Comparison of ENCODE assay signal across 27 cellular contexts in genomic region chr12:41907550-41907949, GRCh38.
"Had no signal": no experiment of that assay in that cellular context is flagged by ENCODE, and none has a peak within 500 bp of the region (broad histone marks: within the 10 kb centered on the region; RNA-seq: fewer than 3 reads in every experiment).

No MANE protein-coding gene starts in this region.

- H3K9me3 Mint-ChIP-seq: activated CD4-positive, alpha-beta memory T cell treated with anti-CD3 and anti-CD28 coated beads, Interleukin-2, amount 10 ng/mL, durations not matched to agents 7 days and 5 days; activated CD4-positive, alpha-beta T cell treated with anti-CD3 and anti-CD28 coated beads, Interleukin-2, amount 10 ng/mL, durations not matched to agents 7 days and 5 days; activated naive CD4-positive, alpha-beta T cell treated with anti-CD3 and anti-CD28 coated beads, Interleukin-2, amount 10 ng/mL, durations not matched to agents 7 days and 5 days; activated naive CD4-positive, alpha-beta T cell treated with anti-CD3 and anti-CD28 coated beads, Interleukin-2, amount 50 U/mL, for 72 hours; activated naive CD8-positive, alpha-beta T cell treated with anti-CD3 and anti-CD28 coated beads, Interleukin-2, amount 10 ng/mL, durations not matched to agents 7 days and 5 days; activated T-cell treated with anti-CD3 and anti-CD28 coated beads, Interleukin-2, amount 50 U/mL, for 24 hours; activated T-cell treated with anti-CD3 and anti-CD28 coated beads, Interleukin-2, amount 50 U/mL, for 72 hours had no signal

- H3K27me3 ChIP-seq: ascending aorta, brain microvascular endothelial cell, colonic mucosa, esophagus squamous epithelium, gastroesophageal sphincter had no signal

- H3K27ac Mint-ChIP-seq: activated CD4-positive, alpha-beta memory T cell treated with anti-CD3 and anti-CD28 coated beads, Interleukin-2, amount 10 ng/mL, durations not matched to agents 7 days and 5 days; activated CD4-positive, alpha-beta T cell treated with anti-CD3 and anti-CD28 coated beads, Interleukin-2, amount 10 ng/mL, durations not matched to agents 7 days and 5 days; activated naive CD4-positive, alpha-beta T cell treated with anti-CD3 and anti-CD28 coated beads, Interleukin-2, amount 10 ng/mL, durations not matched to agents 7 days and 5 days; activated naive CD4-positive, alpha-beta T cell treated with anti-CD3 and anti-CD28 coated beads, Interleukin-2, amount 50 U/mL, for 72 hours; activated naive CD8-positive, alpha-beta T cell treated with anti-CD3 and anti-CD28 coated beads, Interleukin-2, amount 10 ng/mL, durations not matched to agents 7 days and 5 days; activated T-cell treated with anti-CD3 and anti-CD28 coated beads, Interleukin-2, amount 50 U/mL, for 24 hours; activated T-cell treated with anti-CD3 and anti-CD28 coated beads, Interleukin-2, amount 50 U/mL, for 72 hours; WTC11 had no signal

- DNase-seq: activated CD4-positive, alpha-beta memory T cell treated with anti-CD3 and anti-CD28 coated beads, Interleukin-2, amount 10 ng/mL, durations not matched to agents 7 days and 5 days; activated CD4-positive, alpha-beta T cell treated with anti-CD3 and anti-CD28 coated beads for 1 hour; activated CD4-positive, alpha-beta T cell treated with anti-CD3 and anti-CD28 coated beads for 4 hours; activated CD4-positive, alpha-beta T cell treated with anti-CD3 and anti-CD28 coated beads, Interleukin-2, amount 10 ng/mL, durations not matched to agents 7 days and 5 days; activated CD4-positive, alpha-beta T cell treated with anti-CD3 and anti-CD28 coated beads, Interleukin-2, amount 50 U/mL, for 4 hours; activated CD8-positive, alpha-beta memory T cell treated with anti-CD3 and anti-CD28 coated beads, Interleukin-2, amount 50 U/mL, for 48 hours; activated gamma-delta T cell; activated naive CD4-positive, alpha-beta T cell; activated naive CD4-positive, alpha-beta T cell treated with anti-CD3 and anti-CD28 coated beads, Interleukin-2, amount 10 ng/mL, durations not matched to agents 7 days and 5 days; activated naive CD8-positive, alpha-beta T cell treated with anti-CD3 and anti-CD28 coated beads, Interleukin-2, amount 10 ng/mL, durations not matched to agents 7 days and 5 days; activated T-cell treated with anti-CD3 and anti-CD28 coated beads for 4 hours; activated T-cell treated with anti-CD3 and anti-CD28 coated beads, Interleukin-2, amount 50 U/mL, for 24 hours; activated T-cell treated with anti-CD3 and anti-CD28 coated beads, Interleukin-2, amount 50 U/mL, for 72 hours; brain microvascular endothelial cell; central memory CD4-positive, alpha-beta T cell; cerebellar nuclear complex; colonic mucosa; effector CD8-positive, alpha-beta T cell; esophagus squamous epithelium; foreskin melanocyte; head of caudate nucleus; T-helper 2 cell had no signal

- H3K4me1 Mint-ChIP-seq: activated CD4-positive, alpha-beta memory T cell treated with anti-CD3 and anti-CD28 coated beads, Interleukin-2, amount 10 ng/mL, durations not matched to agents 7 days and 5 days; activated CD4-positive, alpha-beta T cell treated with anti-CD3 and anti-CD28 coated beads, Interleukin-2, amount 10 ng/mL, durations not matched to agents 7 days and 5 days; activated naive CD4-positive, alpha-beta T cell treated with anti-CD3 and anti-CD28 coated beads, Interleukin-2, amount 10 ng/mL, durations not matched to agents 7 days and 5 days; activated naive CD8-positive, alpha-beta T cell treated with anti-CD3 and anti-CD28 coated beads, Interleukin-2, amount 10 ng/mL, durations not matched to agents 7 days and 5 days had no signal

- H3K4me3 ChIP-seq: ascending aorta, colonic mucosa, esophagus squamous epithelium, gastroesophageal sphincter had no signal

- H3K36me3 ChIP-seq: ascending aorta, brain microvascular endothelial cell, colonic mucosa, esophagus squamous epithelium, gastroesophageal sphincter had no signal

- ATAC-seq: activated naive CD4-positive, alpha-beta T cell treated with anti-CD3 and anti-CD28 coated beads, Interleukin-2, amount 50 U/mL, for 72 hours; activated T-cell treated with anti-CD3 and anti-CD28 coated beads, Interleukin-2, amount 50 U/mL, for 72 hours; gastroesophageal sphincter had no signal

- H3K27me3 Mint-ChIP-seq: activated naive CD8-positive, alpha-beta T cell treated with anti-CD3 and anti-CD28 coated beads, Interleukin-2, amount 10 ng/mL, durations not matched to agents 7 days and 5 days had no signal

- H3K27ac ChIP-seq: ascending aorta, brain microvascular endothelial cell, colonic mucosa, epithelial cell of prostate, esophagus squamous epithelium, gastroesophageal sphincter had no signal

- H3K9me3 ChIP-seq: ascending aorta, colonic mucosa, esophagus squamous epithelium, gastroesophageal sphincter had no signal

- H3K4me3 Mint-ChIP-seq: activated CD4-positive, alpha-beta memory T cell treated with anti-CD3 and anti-CD28 coated beads, Interleukin-2, amount 10 ng/mL, durations not matched to agents 7 days and 5 days; activated CD4-positive, alpha-beta T cell treated with anti-CD3 and anti-CD28 coated beads, Interleukin-2, amount 10 ng/mL, durations not matched to agents 7 days and 5 days; activated naive CD4-positive, alpha-beta T cell treated with anti-CD3 and anti-CD28 coated beads, Interleukin-2, amount 10 ng/mL, durations not matched to agents 7 days and 5 days; activated naive CD8-positive, alpha-beta T cell treated with anti-CD3 and anti-CD28 coated beads, Interleukin-2, amount 10 ng/mL, durations not matched to agents 7 days and 5 days; activated T-cell treated with anti-CD3 and anti-CD28 coated beads, Interleukin-2, amount 50 U/mL, for 24 hours; activated T-cell treated with anti-CD3 and anti-CD28 coated beads, Interleukin-2, amount 50 U/mL, for 72 hours; WTC11 had no signal

- H3K4me1 ChIP-seq: ascending aorta, colonic mucosa, esophagus squamous epithelium, gastroesophageal sphincter had no signal

- H3K36me3 Mint-ChIP-seq: activated naive CD4-positive, alpha-beta T cell treated with anti-CD3 and anti-CD28 coated beads, Interleukin-2, amount 10 ng/mL, durations not matched to agents 7 days and 5 days; activated naive CD4-positive, alpha-beta T cell treated with anti-CD3 and anti-CD28 coated beads, Interleukin-2, amount 50 U/mL, for 72 hours; activated naive CD8-positive, alpha-beta T cell treated with anti-CD3 and anti-CD28 coated beads, Interleukin-2, amount 10 ng/mL, durations not matched to agents 7 days and 5 days; WTC11 had no signal
